21 cellular contexts compared by ENCODE assay signal in the genomic region with DNA sequence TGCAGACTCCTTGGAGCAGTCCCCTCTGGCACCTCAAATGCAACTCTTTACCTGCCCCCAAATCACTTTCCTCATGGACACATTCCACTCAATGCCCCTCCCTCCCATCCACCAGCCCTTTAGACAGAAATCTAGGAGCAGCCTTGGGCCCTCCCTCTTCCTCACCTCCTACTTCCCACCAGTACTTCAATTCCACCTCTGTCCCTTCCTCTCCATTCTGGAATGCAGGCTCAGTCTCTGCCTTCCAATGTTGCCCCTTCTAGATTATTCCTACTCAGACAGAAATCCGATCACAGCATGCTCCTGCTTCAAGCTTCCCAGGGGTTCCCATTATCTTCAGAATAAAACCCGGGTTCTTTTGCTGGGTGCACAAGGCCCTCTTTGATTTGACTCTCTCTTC.
"Had no signal": no experiment of that assay in that cellular context is flagged by ENCODE, and none has a peak within 500 bp of the region (broad histone marks: within the 10 kb centered on the region; RNA-seq: fewer than 3 reads in every experiment).

No MANE protein-coding gene starts in this region.

- H3K27ac Mint-ChIP-seq: mesothelial cell of epicardium; natural killer cell treated with Interleukin-12 subunit alpha and Interleukin-12 subunit beta and Interleukin-15 and Interleukin-18, amount 100 ng/mL, for 72 hours; type B pancreatic cell had no signal

- H3K9me3 Mint-ChIP-seq: mesothelial cell of epicardium; natural killer cell treated with Interleukin-12 subunit alpha and Interleukin-12 subunit beta and Interleukin-15 and Interleukin-18, amount 100 ng/mL, for 72 hours; type B pancreatic cell had no signal

- ATAC-seq: heart left ventricle; left colon; natural killer cell treated with Interleukin-12 subunit alpha and Interleukin-12 subunit beta and Interleukin-15 and Interleukin-18, amount 100 ng/mL, for 72 hours; sciatic nerve had no signal

- H3K27ac ChIP-seq: heart left ventricle, neutrophil, spleen, suprapubic skin, thyroid gland, uterus had no signal

- H3K4me3 Mint-ChIP-seq: mesothelial cell of epicardium; natural killer cell treated with Interleukin-12 subunit alpha and Interleukin-12 subunit beta and Interleukin-15 and Interleukin-18, amount 100 ng/mL, for 72 hours; type B pancreatic cell had no signal

- H3K27me3 ChIP-seq: heart left ventricle, neutrophil, spleen, suprapubic skin, thyroid gland, uterus had no signal

- H3K36me3 Mint-ChIP-seq: mesothelial cell of epicardium; natural killer cell treated with Interleukin-12 subunit alpha and Interleukin-12 subunit beta and Interleukin-15 and Interleukin-18, amount 100 ng/mL, for 72 hours; type B pancreatic cell had no signal

- H3K4me1 ChIP-seq: spleen, suprapubic skin, thyroid gland, uterus had no signal

- H3K9me3 ChIP-seq: heart left ventricle, neutrophil, spleen, suprapubic skin, thyroid gland, uterus had no signal

- H3K4me3 ChIP-seq: heart left ventricle, lung, spleen, suprapubic skin, thyroid gland, uterus had no signal

- H3K27me3 Mint-ChIP-seq: natural killer cell treated with Interleukin-12 subunit alpha and Interleukin-12 subunit beta and Interleukin-15 and Interleukin-18, amount 100 ng/mL, for 72 hours; type B pancreatic cell had no signal

- DNase-seq: cerebellar nuclear complex; dermis blood vessel endothelial cell; heart left ventricle; hippocampal formation; left colon; left ventricle myocardium superior; posterior cingulate gyrus; spleen; stimulated activated CD4-positive, alpha-beta T cell treated with anti-CD3 and anti-CD28 coated beads, Interleukin-15, amount 100 ng/mL, for 24 hours; stimulated activated CD4-positive, alpha-beta T cell treated with anti-CD3 and anti-CD28 coated beads, Interleukin-1b, Interleukin-23, amount 100 ng/mL, for 48 hours; stimulated activated CD4-positive, alpha-beta T cell treated with anti-CD3 and anti-CD28 coated beads, Interleukin-4, amount 100 ng/mL, for 24 hours; stimulated activated naive CD4-positive, alpha-beta T cell; thyroid gland; uterus had no signal

- H3K36me3 ChIP-seq: heart left ventricle, neutrophil, uterus had no signal
